Comparison of ENCODE assay signal across 24 cellular contexts in the genomic region with DNA sequence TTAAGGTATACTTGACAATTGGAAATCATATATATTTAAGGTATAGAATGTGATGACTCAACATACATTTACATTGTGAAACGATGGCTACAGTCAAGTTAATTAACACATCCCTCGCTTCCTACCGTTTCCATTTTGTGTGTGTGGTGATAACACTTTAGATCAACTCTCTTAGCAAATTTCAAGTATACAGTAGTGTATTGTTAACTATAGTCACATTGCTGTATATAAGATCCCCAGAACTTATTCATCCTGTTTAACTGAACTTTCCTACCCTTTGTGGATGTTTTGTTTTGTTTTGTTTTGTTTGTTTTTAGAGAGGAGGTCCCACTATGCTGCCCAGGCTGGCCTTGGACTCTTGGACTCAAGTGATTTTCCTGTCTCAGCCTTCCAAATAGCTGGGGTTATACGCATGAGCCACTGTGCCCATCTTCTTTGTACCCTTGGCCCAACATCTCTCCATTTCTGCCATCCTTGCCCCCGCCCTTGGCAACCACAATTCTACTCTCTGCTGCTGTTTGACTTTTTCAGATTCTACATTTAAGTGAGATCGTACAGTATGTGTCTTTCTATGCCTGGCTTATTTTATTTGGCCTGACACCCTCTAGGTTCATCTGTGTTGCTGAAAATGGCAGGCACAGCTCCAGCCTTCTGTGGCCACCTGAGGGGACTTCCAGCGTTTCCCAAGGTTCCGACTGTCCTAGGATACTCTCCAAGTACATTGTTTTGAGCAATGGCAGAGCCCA.
"Had no signal": no experiment of that assay in that cellular context is flagged by ENCODE, and none has a peak within 500 bp of the region (broad histone marks: within the 10 kb centered on the region; RNA-seq: fewer than 3 reads in every experiment).

No MANE protein-coding gene starts in this region.

- H3K9ac ChIP-seq: parathyroid adenoma had no signal

- H3K36me3 ChIP-seq: gastroesophageal sphincter, left ventricle myocardium inferior, prostate gland, spleen, tibial artery, upper lobe of left lung, vagina had no signal

- ATAC-seq: esophagus mucosa; gastroesophageal sphincter; sciatic nerve; stimulated activated memory B cell treated with anti-CD40 and anti-IgM and Interleukin-4, amounts not matched to agents 10 μg/mL and 1 μg/mL and 100 μg/mL, for 72 hours had no signal

- DNase-seq: dermis blood vessel endothelial cell; glutamatergic neuron; immature natural killer cell; left ventricle myocardium inferior; naive B cell; occipital lobe; spleen; stimulated activated CD4-positive, alpha-beta T cell treated with anti-CD3 and anti-CD28 coated beads, Interleukin-15, amount 100 ng/mL, for 24 hours; stimulated activated CD4-positive, alpha-beta T cell treated with anti-CD3 and anti-CD28 coated beads, Interleukin-1b, Interleukin-23, amount 100 ng/mL, for 48 hours; stimulated activated CD4-positive, alpha-beta T cell treated with anti-CD3 and anti-CD28 coated beads, Interleukin-4, amount 100 ng/mL, for 24 hours; tibial artery had no signal

- FAIRE-seq: colon, keratinocyte had no signal

- H3K4me1 Mint-ChIP-seq: immature natural killer cell; naive B cell; stimulated activated memory B cell treated with anti-CD40 and anti-IgM and Interleukin-4, amounts not matched to agents 10 μg/mL and 1 μg/mL and 100 μg/mL, for 72 hours had no signal

- H3K9me3 ChIP-seq: gastroesophageal sphincter, left ventricle myocardium inferior, prostate gland, tibial artery, upper lobe of left lung, vagina had no signal

- H3K27me3 ChIP-seq: gastroesophageal sphincter, tibial artery, upper lobe of left lung, vagina had no signal

- H3K27ac Mint-ChIP-seq: immature natural killer cell; naive B cell; nephron; stimulated activated memory B cell treated with anti-CD40 and anti-IgM and Interleukin-4, amounts not matched to agents 10 μg/mL and 1 μg/mL and 100 μg/mL, for 72 hours; stimulated activated naive CD8-positive, alpha-beta T cell treated with anti-CD3 and anti-CD28 coated beads, Interleukin-15, Interleukin-2, amounts not matched to agents 100 ng/mL and 50 ng/mL, for 24 hours had no signal

- H3K36me3 Mint-ChIP-seq: immature natural killer cell; stimulated activated memory B cell treated with anti-CD40 and anti-IgM and Interleukin-4, amounts not matched to agents 10 μg/mL and 1 μg/mL and 100 μg/mL, for 72 hours had no signal

- H3K4me1 ChIP-seq: parathyroid adenoma, prostate gland, tibial artery, upper lobe of left lung had no signal

- H3K27me3 Mint-ChIP-seq: stimulated activated naive CD8-positive, alpha-beta T cell treated with anti-CD3 and anti-CD28 coated beads, Interleukin-15, Interleukin-2, amounts not matched to agents 100 ng/mL and 50 ng/mL, for 24 hours had no signal

- H3K4me3 Mint-ChIP-seq: immature natural killer cell; naive B cell; nephron; stimulated activated memory B cell treated with anti-CD40 and anti-IgM and Interleukin-4, amounts not matched to agents 10 μg/mL and 1 μg/mL and 100 μg/mL, for 72 hours; stimulated activated naive CD8-positive, alpha-beta T cell treated with anti-CD3 and anti-CD28 coated beads, Interleukin-15, Interleukin-2, amounts not matched to agents 100 ng/mL and 50 ng/mL, for 24 hours had no signal

- H3K4me3 ChIP-seq: gastroesophageal sphincter, left ventricle myocardium inferior, lung, prostate gland, spleen, tibial artery, upper lobe of left lung, vagina had no signal

- H3K27ac ChIP-seq: gastroesophageal sphincter, left ventricle myocardium inferior, parathyroid adenoma, prostate gland, spleen, tibial artery, upper lobe of left lung, vagina had no signal
